8 cellular contexts compared by ENCODE assay signal in genomic region chr6:141483561-141484061, GRCh38.
A peak's percentile ranks its signal among the peaks of the same experiment; 100 is the strongest.
DNase-seq lines count a peak whose midpoint lies in the region; ATAC-seq and TF ChIP-seq lines count a peak whose summit lies in the region.

No MANE protein-coding gene starts in this region.

- TF ChIP-seq CTCF in AG10803 (conservative IDR thresholded peaks at IDR 0.05; ENCODE audit: low read length) (no peak), PC-3 (conservative IDR thresholded peaks at IDR 0.05; ENCODE audit: low read depth, low read length) (no peak)

- CTCF ChIA-PET in PC-3 (lab: Charles Lee), result interaction anchor here (0.6 kb wide), 1 partner anchor 32 kb away, joined by 3 read pairs; no protein-coding TSS in a partner anchor

- peak; percentile 98 for DNase-seq in AG10803 (ENCODE audit: low read depth)
- DNase-seq in GM19240 (ENCODE audit: insufficient read length, low spot score), result peak; percentile 14
- DNase-seq in PC-3, result peak; percentile 80
- DNase-seq in activated gamma-delta T cell treated with anti-CD3 and anti-CD28 coated beads, Interleukin-2, amount 50 U/mL, for 16 hours (ENCODE audit: low read depth), result peak; percentile 41
- peak; percentile 29 for DNase-seq in left cardiac atrium
- peak; percentile 6 to 40 for DNase-seq in stimulated activated CD4-positive, alpha-beta T cell treated with anti-CD3 and anti-CD28 coated beads, Interleukin-1b, Interleukin-23, amount 100 ng/mL, for 4 hours (ENCODE audit: low read depth in 2 of 2)
- no peak for DNase-seq in COLO668 (lab: John Stamatoyannopoulos, UW; ENCODE audit: unreplicated experiment)

- no peaks in the 10 kb centered on the region for H3K9me3 ChIP-seq in PC-3 (ENCODE audit: low read length)

- H3K4me3 ChIP-seq in AG10803 (ENCODE audit: low read length), result peak overlapping the region; percentile 42
- H3K4me3 ChIP-seq in PC-3 (ENCODE audit: low read length), result peak overlapping the region; percentile 16; the same call in 1 of the 2 replicates

- H3K4me1 ChIP-seq in PC-3 (ENCODE audit: insufficient read depth, low read length), result peaks cover 19% of the 10 kb centered on the region

- POLR2A ChIA-PET in PC-3 (lab: Charles Lee; ENCODE audit: unreplicated experiment), result no interaction called here

- ATAC-seq in HG03439 (IDR thresholded peaks at IDR 0.05; ENCODE audit: unreplicated experiment) (peak; percentile 89), PC-3 (peak; percentile 97), left cardiac atrium (peak; percentile 95 to 97)

- intact Hi-C loops in PC-3 (cut with micrococcal nuclease) (no loop called here), left cardiac atrium (cut with DNase I) (no loop called here)

- no peaks in the 10 kb centered on the region for H3K79me2 ChIP-seq in PC-3 (ENCODE audit: low read length)

- H3K4me2 ChIP-seq in PC-3 (ENCODE audit: low read length), result peak overlapping the region; percentile 68

- no peaks in the 10 kb centered on the region for H3F3A ChIP-seq in PC-3 (ENCODE audit: low read length, unreplicated experiment)

- no peaks in the 10 kb centered on the region for H3K27me3 ChIP-seq in PC-3 (ENCODE audit: low read length)

- peak overlapping the region; percentile 83 for H3K9ac ChIP-seq in PC-3 (ENCODE audit: low read length)

- peak overlapping the region; percentile 94 for H3K27ac ChIP-seq in PC-3 (ENCODE audit: low read length)

- H3K36me3 ChIP-seq in PC-3 (ENCODE audit: low read depth, low read length), result no peaks in the 10 kb centered on the region

- H4K20me1 ChIP-seq in PC-3 (ENCODE audit: low read length), result no peaks in the 10 kb centered on the region

- no TSS peak for BruUV-seq in PC-3 (replicated peaks; lab: Mats Ljungman, UMichigan)

- peak overlapping the region; percentile 11; the same call in 1 of the 2 replicates for H2AFZ ChIP-seq in PC-3 (ENCODE audit: low read length)

- H3K9me2 ChIP-seq in PC-3 (replicated peaks; ENCODE audit: low read length), result no peaks in the 10 kb centered on the region
